13 cellular contexts compared by ENCODE assay signal in genomic region chr3:118548434-118548833, GRCh38.
"Had no signal": no experiment of that assay in that cellular context is flagged by ENCODE, and none has a peak within 500 bp of the region (broad histone marks: within the 10 kb centered on the region; RNA-seq: fewer than 3 reads in every experiment).

No MANE protein-coding gene starts in this region.

- ATAC-seq: activated CD8-positive, alpha-beta T cell treated with anti-CD3 and anti-CD28 coated beads, Interleukin-2, amount 10 ng/mL, durations not matched to agents 7 days and 5 days; activated naive CD8-positive, alpha-beta T cell treated with anti-CD3 and anti-CD28 coated beads, Interleukin-2, amount 50 U/mL, for 24 hours; effector memory CD8-positive, alpha-beta T cell; left cardiac atrium; lower lobe of right lung; stimulated activated naive CD8-positive, alpha-beta T cell treated with anti-CD3 and anti-CD28 coated beads, Interleukin-15, amount 100 ng/mL, for 72 hours had no signal

- DNase-seq: activated CD4-positive, alpha-beta T cell treated with anti-CD3 and anti-CD28 coated beads for 48 hours; activated CD8-positive, alpha-beta memory T cell treated with anti-CD3 and anti-CD28 coated beads, Interleukin-2, amount 50 U/mL, for 48 hours; activated CD8-positive, alpha-beta T cell treated with anti-CD3 and anti-CD28 coated beads, Interleukin-2, amount 10 ng/mL, durations not matched to agents 7 days and 5 days; activated naive CD4-positive, alpha-beta T cell; activated naive CD8-positive, alpha-beta T cell treated with anti-CD3 and anti-CD28 coated beads, Interleukin-2, amount 50 U/mL, for 24 hours; effector memory CD8-positive, alpha-beta T cell; glutamatergic neuron; left cardiac atrium; lower lobe of right lung; occipital lobe; stimulated activated CD4-positive, alpha-beta T cell treated with anti-CD3 and anti-CD28 coated beads, Interleukin-4, amount 100 ng/mL, for 24 hours; stimulated activated naive CD8-positive, alpha-beta T cell treated with anti-CD3 and anti-CD28 coated beads, Interleukin-15, amount 100 ng/mL, for 72 hours; testis had no signal
